Comparison of ENCODE assay signal across 1 cellular context in the genomic region with DNA sequence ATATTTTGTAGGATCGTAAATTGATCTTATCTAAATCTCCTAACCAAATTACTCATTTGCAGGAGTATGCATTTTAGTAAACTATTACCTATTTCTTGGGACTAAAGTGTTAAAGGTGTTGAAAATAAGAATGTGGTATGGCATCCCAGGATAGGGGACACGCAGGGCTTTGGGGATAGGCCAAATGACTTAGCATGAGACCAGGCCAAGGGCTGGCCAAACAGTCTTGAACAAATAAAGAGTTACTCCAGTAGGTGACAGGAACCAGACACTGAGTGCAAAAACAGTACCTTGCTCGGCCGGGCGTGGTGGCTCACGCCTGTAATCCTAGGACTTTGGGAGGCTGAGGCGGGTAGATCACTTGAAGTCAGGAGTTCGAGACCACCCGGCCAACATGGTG.
TF ChIP-seq lines count a peak whose summit lies in the region.

No MANE protein-coding gene starts in this region.

TF ChIP-seq in IMR-90, 13 proteins besides CTCF, POLR2A, EP300 and RAD21:
- TF ChIP-seq MXI1 (IDR thresholded peaks at IDR 0.05; ENCODE audit: borderline replicate concordance, low read depth, low read length): no peak
- TF ChIP-seq SMC3 (IDR thresholded peaks at IDR 0.05; ENCODE audit: low read depth, low read length): no peak
- TF ChIP-seq, protein P1, sequence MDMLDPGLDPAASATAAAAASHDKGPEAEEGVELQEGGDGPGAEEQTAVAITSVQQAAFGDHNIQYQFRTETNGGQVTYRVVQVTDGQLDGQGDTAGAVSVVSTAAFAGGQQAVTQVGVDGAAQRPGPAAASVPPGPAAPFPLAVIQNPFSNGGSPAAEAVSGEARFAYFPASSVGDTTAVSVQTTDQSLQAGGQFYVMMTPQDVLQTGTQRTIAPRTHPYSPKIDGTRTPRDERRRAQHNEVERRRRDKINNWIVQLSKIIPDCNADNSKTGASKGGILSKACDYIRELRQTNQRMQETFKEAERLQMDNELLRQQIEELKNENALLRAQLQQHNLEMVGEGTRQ (IDR thresholded peaks at IDR 0.05; ENCODE audit: low read depth, low read length): no peak
- TF ChIP-seq CHD1 (IDR thresholded peaks at IDR 0.05; ENCODE audit: low read depth, low read length): no peak
- TF ChIP-seq RFX5 (IDR thresholded peaks at IDR 0.05; ENCODE audit: low read depth, low read length): no peak
- TF ChIP-seq RCOR1 (IDR thresholded peaks at IDR 0.05; ENCODE audit: insufficient replicate concordance, low read length): no peak
- TF ChIP-seq, protein P2, sequence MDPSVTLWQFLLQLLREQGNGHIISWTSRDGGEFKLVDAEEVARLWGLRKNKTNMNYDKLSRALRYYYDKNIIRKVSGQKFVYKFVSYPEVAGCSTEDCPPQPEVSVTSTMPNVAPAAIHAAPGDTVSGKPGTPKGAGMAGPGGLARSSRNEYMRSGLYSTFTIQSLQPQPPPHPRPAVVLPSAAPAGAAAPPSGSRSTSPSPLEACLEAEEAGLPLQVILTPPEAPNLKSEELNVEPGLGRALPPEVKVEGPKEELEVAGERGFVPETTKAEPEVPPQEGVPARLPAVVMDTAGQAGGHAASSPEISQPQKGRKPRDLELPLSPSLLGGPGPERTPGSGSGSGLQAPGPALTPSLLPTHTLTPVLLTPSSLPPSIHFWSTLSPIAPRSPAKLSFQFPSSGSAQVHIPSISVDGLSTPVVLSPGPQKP (IDR thresholded peaks at IDR 0.05; ENCODE audit: borderline replicate concordance, low read depth, low read length): no peak
- TF ChIP-seq FOS (IDR thresholded peaks at IDR 0.05; ENCODE audit: low read depth, low read length): no peak
- TF ChIP-seq MAFK (IDR thresholded peaks at IDR 0.05; ENCODE audit: low read depth, low read length): no peak
- no peak for TF ChIP-seq MAZ (IDR thresholded peaks at IDR 0.05; ENCODE audit: borderline replicate concordance, low read depth, low read length)
- TF ChIP-seq CEBPB (IDR thresholded peaks at IDR 0.05; ENCODE audit: low read depth, low read length): no peak
